Comparison of ENCODE assay signal across 24 cellular contexts in genomic region chr2:204022550-204022949, GRCh38.
A peak's percentile ranks its signal among the peaks of the same experiment; 100 is the strongest.
DNase-seq lines count a peak whose midpoint lies in the region; ATAC-seq and TF ChIP-seq lines count a peak whose summit lies in the region.
"Had no signal": no experiment of that assay in that cellular context is flagged by ENCODE, and none has a peak within 500 bp of the region (broad histone marks: within the 10 kb centered on the region; RNA-seq: fewer than 3 reads in every experiment).

No MANE protein-coding gene starts in this region.

- no peaks in the 10 kb centered on the region for H3K9me3 Mint-ChIP-seq in GM23338
- H3K9me3 Mint-ChIP-seq in stimulated activated memory B cell treated with anti-CD40 and anti-IgM and Interleukin-4, amounts not matched to agents 10 μg/mL and 1 μg/mL and 100 μg/mL, for 72 hours: peaks cover 3% of the 10 kb centered on the region
- H3K9me3 Mint-ChIP-seq: activated T-cell treated with anti-CD3 and anti-CD28 coated beads, Interleukin-2, amount 50 U/mL, for 4 hours had no signal

- no peaks in the 10 kb centered on the region for H3K27me3 Mint-ChIP-seq in GM23338 (ENCODE audit: insufficient read depth, low read depth, poor library complexity)
- peaks cover 17% of the 10 kb centered on the region for H3K27me3 Mint-ChIP-seq in stimulated activated memory B cell treated with anti-CD40 and anti-IgM and Interleukin-4, amounts not matched to agents 10 μg/mL and 1 μg/mL and 100 μg/mL, for 72 hours

- no peak overlapping the region for H3K27ac ChIP-seq in GM23338 (ENCODE audit: low read depth)
- H3K27ac ChIP-seq in ascending aorta: peak overlapping the region; percentile 16 to 57
- H3K27ac ChIP-seq: KMS-11, pancreas, PC-9, SK-N-MC had no signal

- no peaks in the 10 kb centered on the region for H3K36me3 ChIP-seq in GM23338 (ENCODE audit: insufficient read depth)
- H3K36me3 ChIP-seq in ascending aorta: no peaks in the 10 kb centered on the region
- H3K36me3 ChIP-seq: pancreas had no signal

- peak; percentile 12 for DNase-seq in activated naive CD4-positive, alpha-beta T cell treated with Interleukin-2 at 50 U/mL for 16 hours
- no peak for DNase-seq in activated naive CD4-positive, alpha-beta T cell treated with anti-CD3 and anti-CD28 coated beads, Interleukin-2, amount 50 U/mL, for 16 hours
- no peak for DNase-seq in GM23338 (ENCODE audit: low spot score)
- DNase-seq in ascending aorta (ENCODE audit: low spot score in 2 of 2): no peak
- DNase-seq in SKM-1 treated with dmso at 0.1 percent for 144 hours (lab: John Stamatoyannopoulos, UW; ENCODE audit: unreplicated experiment): no peak
- DNase-seq: activated T-cell treated with anti-CD3 and anti-CD28 coated beads, Interleukin-2, amount 50 U/mL, for 4 hours; COR-L47; effector CD8-positive, alpha-beta T cell; HCEC 1CT; hypothalamus; MM.1S; NCI-H1930; NCI-H526 treated with DMSO at 0.1 percent for 48 hours; pancreas; PC-9; right cardiac atrium; stimulated activated CD4-positive, alpha-beta T cell treated with anti-CD3 and anti-CD28 coated beads, Interleukin-1b, Interleukin-23, amount 100 ng/mL, for 48 hours; substantia nigra; trophoblast cell had no signal

- no peaks in the 10 kb centered on the region for H4K20me1 ChIP-seq in GM23338 (replicated peaks; ENCODE audit: insufficient read depth)

- intact Hi-C loops in ascending aorta (cut with DNase I): loop anchor here (5.0 to 10.0 kb wide), 5 partner anchors 95 to 1662 kb away; partner anchors contain the start of genes NRP2 and PARD3B

- H3K79me2 ChIP-seq in GM23338 (replicated peaks; ENCODE audit: insufficient read depth): no peaks in the 10 kb centered on the region

- no peaks in the 10 kb centered on the region for H3K4me1 ChIP-seq in GM23338 (ENCODE audit: insufficient read depth)
- H3K4me1 ChIP-seq in ascending aorta: peaks cover 0 to 2% of the 10 kb centered on the region in 2 donors

- H3K4me3 ChIP-seq in GM23338 (no peak overlapping the region), ascending aorta (no peak overlapping the region)
- H3K4me3 ChIP-seq: coronary artery, pancreas, PC-9, SK-N-MC had no signal

- no peak overlapping the region for H3K4me3 Mint-ChIP-seq in GM23338
- no peak overlapping the region for H3K4me3 Mint-ChIP-seq in stimulated activated memory B cell treated with anti-CD40 and anti-IgM and Interleukin-4, amounts not matched to agents 10 μg/mL and 1 μg/mL and 100 μg/mL, for 72 hours
- H3K4me3 Mint-ChIP-seq: activated T-cell treated with anti-CD3 and anti-CD28 coated beads, Interleukin-2, amount 50 U/mL, for 4 hours had no signal

- H3K9me2 ChIP-seq in GM23338 (ENCODE audit: insufficient read depth): peaks cover 17% of the 10 kb centered on the region

- H3K4me1 Mint-ChIP-seq in GM23338: no peaks in the 10 kb centered on the region
- H3K4me1 Mint-ChIP-seq in stimulated activated memory B cell treated with anti-CD40 and anti-IgM and Interleukin-4, amounts not matched to agents 10 μg/mL and 1 μg/mL and 100 μg/mL, for 72 hours: peaks cover 8% of the 10 kb centered on the region

- H3K27ac Mint-ChIP-seq in GM23338: no peak overlapping the region; the same call in 1 of the 2 replicates
- no peak overlapping the region for H3K27ac Mint-ChIP-seq in stimulated activated memory B cell treated with anti-CD40 and anti-IgM and Interleukin-4, amounts not matched to agents 10 μg/mL and 1 μg/mL and 100 μg/mL, for 72 hours

- TF ChIP-seq CTCF in GM23338 (conservative IDR thresholded peaks at IDR 0.05; ENCODE audit: low read depth in 2 of 2) (no peak), ascending aorta (IDR thresholded peaks at IDR 0.05) (no peak)

- H3K9me3 ChIP-seq in ascending aorta: no peaks in the 10 kb centered on the region
- H3K9me3 ChIP-seq: pancreas had no signal

- H3F3A ChIP-seq in GM23338 (replicated peaks; ENCODE audit: low read depth): no peaks in the 10 kb centered on the region

- no peak overlapping the region for H3K4me2 ChIP-seq in GM23338
- H3K4me2 ChIP-seq: KMS-11, PC-9 had no signal

- ATAC-seq in GM23338 (no peak), HG03565 (IDR thresholded peaks at IDR 0.05; ENCODE audit: unreplicated experiment) (no peak)
- ATAC-seq in stimulated activated memory B cell treated with anti-CD40 and anti-IgM and Interleukin-4, amounts not matched to agents 10 μg/mL and 1 μg/mL and 100 μg/mL, for 72 hours: peak; percentile 13
- ATAC-seq: pancreas, right cardiac atrium had no signal

- H2AFZ ChIP-seq in GM23338: peak overlapping the region; percentile 52; the same call in 1 of the 2 replicates
- H2AFZ ChIP-seq: PC-9 had no signal

- H3K27me3 ChIP-seq in GM23338 (ENCODE audit: insufficient read depth) (no peaks in the 10 kb centered on the region), ascending aorta (no peaks in the 10 kb centered on the region)
- H3K27me3 ChIP-seq: pancreas had no signal

- no peaks in the 10 kb centered on the region for H3K36me3 Mint-ChIP-seq in GM23338 (ENCODE audit: low read depth)
- H3K36me3 Mint-ChIP-seq in stimulated activated memory B cell treated with anti-CD40 and anti-IgM and Interleukin-4, amounts not matched to agents 10 μg/mL and 1 μg/mL and 100 μg/mL, for 72 hours: no peaks in the 10 kb centered on the region

TF ChIP-seq in GM23338, 12 proteins besides CTCF, POLR2A, EP300 and RAD21:
- no peak for TF ChIP-seq STAT1 (IDR thresholded peaks at IDR 0.05; ENCODE audit: unreplicated experiment)
- TF ChIP-seq, protein P1, sequence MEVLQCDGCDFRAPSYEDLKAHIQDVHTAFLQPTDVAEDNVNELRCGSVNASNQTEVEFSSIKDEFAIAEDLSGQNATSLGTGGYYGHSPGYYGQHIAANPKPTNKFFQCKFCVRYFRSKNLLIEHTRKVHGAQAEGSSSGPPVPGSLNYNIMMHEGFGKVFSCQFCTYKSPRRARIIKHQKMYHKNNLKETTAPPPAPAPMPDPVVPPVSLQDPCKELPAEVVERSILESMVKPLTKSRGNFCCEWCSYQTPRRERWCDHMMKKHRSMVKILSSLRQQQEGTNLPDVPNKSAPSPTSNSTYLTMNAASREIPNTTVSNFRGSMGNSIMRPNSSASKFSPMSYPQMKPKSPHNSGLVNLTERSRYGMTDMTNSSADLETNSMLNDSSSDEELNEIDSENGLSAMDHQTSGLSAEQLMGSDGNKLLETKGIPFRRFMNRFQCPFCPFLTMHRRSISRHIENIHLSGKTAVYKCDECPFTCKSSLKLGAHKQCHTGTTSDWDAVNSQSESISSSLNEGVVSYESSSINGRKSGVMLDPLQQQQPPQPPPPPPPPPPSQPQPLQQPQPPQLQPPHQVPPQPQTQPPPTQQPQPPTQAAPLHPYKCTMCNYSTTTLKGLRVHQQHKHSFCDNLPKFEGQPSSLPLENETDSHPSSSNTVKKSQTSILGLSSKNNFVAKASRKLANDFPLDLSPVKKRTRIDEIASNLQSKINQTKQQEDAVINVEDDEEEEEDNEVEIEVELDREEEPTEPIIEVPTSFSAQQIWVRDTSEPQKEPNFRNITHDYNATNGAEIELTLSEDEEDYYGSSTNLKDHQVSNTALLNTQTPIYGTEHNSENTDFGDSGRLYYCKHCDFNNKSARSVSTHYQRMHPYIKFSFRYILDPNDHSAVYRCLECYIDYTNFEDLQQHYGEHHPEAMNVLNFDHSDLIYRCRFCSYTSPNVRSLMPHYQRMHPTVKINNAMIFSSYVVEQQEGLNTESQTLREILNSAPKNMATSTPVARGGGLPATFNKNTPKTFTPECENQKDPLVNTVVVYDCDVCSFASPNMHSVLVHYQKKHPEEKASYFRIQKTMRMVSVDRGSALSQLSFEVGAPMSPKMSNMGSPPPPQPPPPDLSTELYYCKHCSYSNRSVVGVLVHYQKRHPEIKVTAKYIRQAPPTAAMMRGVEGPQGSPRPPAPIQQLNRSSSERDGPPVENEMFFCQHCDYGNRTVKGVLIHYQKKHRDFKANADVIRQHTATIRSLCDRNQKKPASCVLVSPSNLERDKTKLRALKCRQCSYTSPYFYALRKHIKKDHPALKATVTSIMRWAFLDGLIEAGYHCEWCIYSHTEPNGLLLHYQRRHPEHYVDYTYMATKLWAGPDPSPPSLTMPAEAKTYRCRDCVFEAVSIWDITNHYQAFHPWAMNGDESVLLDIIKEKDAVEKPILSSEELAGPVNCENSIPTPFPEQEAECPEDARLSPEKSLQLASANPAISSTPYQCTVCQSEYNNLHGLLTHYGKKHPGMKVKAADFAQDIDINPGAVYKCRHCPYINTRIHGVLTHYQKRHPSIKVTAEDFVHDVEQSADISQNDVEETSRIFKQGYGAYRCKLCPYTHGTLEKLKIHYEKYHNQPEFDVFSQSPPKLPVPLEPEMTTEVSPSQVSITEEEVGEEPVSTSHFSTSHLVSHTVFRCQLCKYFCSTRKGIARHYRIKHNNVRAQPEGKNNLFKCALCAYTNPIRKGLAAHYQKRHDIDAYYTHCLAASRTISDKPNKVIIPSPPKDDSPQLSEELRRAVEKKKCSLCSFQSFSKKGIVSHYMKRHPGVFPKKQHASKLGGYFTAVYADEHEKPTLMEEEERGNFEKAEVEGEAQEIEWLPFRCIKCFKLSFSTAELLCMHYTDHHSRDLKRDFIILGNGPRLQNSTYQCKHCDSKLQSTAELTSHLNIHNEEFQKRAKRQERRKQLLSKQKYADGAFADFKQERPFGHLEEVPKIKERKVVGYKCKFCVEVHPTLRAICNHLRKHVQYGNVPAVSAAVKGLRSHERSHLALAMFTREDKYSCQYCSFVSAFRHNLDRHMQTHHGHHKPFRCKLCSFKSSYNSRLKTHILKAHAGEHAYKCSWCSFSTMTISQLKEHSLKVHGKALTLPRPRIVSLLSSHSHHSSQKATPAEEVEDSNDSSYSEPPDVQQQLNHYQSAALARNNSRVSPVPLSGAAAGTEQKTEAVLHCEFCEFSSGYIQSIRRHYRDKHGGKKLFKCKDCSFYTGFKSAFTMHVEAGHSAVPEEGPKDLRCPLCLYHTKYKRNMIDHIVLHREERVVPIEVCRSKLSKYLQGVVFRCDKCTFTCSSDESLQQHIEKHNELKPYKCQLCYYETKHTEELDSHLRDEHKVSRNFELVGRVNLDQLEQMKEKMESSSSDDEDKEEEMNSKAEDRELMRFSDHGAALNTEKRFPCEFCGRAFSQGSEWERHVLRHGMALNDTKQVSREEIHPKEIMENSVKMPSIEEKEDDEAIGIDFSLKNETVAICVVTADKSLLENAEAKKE (CRISPR knock-in tag; IDR thresholded peaks at IDR 0.05): no peak
- no peak for TF ChIP-seq ZNF114 (CRISPR knock-in tag; IDR thresholded peaks at IDR 0.05)
- no peak for TF ChIP-seq ZNF331 (CRISPR knock-in tag; IDR thresholded peaks at IDR 0.05; ENCODE audit: low read depth)
- TF ChIP-seq EZH2phosphoT487 (IDR thresholded peaks at IDR 0.05; ENCODE audit: unreplicated experiment): no peak
